ENCODE assay signal across 25 cellular contexts in genomic region chr9:85971731-85972130, GRCh38.
"Had no signal": no experiment of that assay in that cellular context is flagged by ENCODE, and none has a peak within 500 bp of the region (broad histone marks: within the 10 kb centered on the region; RNA-seq: fewer than 3 reads in every experiment).

No MANE protein-coding gene starts in this region.

- ATAC-seq: activated CD4-positive, CD25-positive, alpha-beta regulatory T cell treated with anti-CD3 and anti-CD28 coated beads, Interleukin-2, amount 50 U/mL, for 24 hours; activated CD8-positive, alpha-beta T cell treated with anti-CD3 and anti-CD28 coated beads, Interleukin-2, amount 10 ng/mL, durations not matched to agents 7 days and 5 days; activated naive CD8-positive, alpha-beta T cell treated with anti-CD3 and anti-CD28 coated beads, Interleukin-2, amount 50 U/mL, for 24 hours; activated T-cell treated with anti-CD3 and anti-CD28 coated beads, Interleukin-2, amount 50 U/mL, for 4 hours; gastroesophageal sphincter; heart right ventricle; naive thymus-derived CD8-positive, alpha-beta T cell; SK-N-SH treated with all-trans-retinoic acid at 6 μM for 48 hours; T-cell had no signal

- H3K27ac Mint-ChIP-seq: activated CD4-positive, alpha-beta T cell treated with anti-CD3 and anti-CD28 coated beads, Interleukin-2, amount 10 ng/mL, durations not matched to agents 7 days and 5 days; activated CD8-positive, alpha-beta T cell treated with anti-CD3 and anti-CD28 coated beads, Interleukin-2, amount 10 ng/mL, durations not matched to agents 7 days and 5 days; activated naive CD4-positive, alpha-beta T cell treated with anti-CD3 and anti-CD28 coated beads, Interleukin-2, amount 10 ng/mL, durations not matched to agents 7 days and 5 days; activated naive CD8-positive, alpha-beta T cell treated with anti-CD3 and anti-CD28 coated beads, Interleukin-2, amount 50 U/mL, for 24 hours; T-cell had no signal

- H3K4me3 Mint-ChIP-seq: activated CD4-positive, alpha-beta T cell treated with anti-CD3 and anti-CD28 coated beads, Interleukin-2, amount 10 ng/mL, durations not matched to agents 7 days and 5 days; activated CD8-positive, alpha-beta T cell treated with anti-CD3 and anti-CD28 coated beads, Interleukin-2, amount 10 ng/mL, durations not matched to agents 7 days and 5 days; activated naive CD4-positive, alpha-beta T cell treated with anti-CD3 and anti-CD28 coated beads, Interleukin-2, amount 10 ng/mL, durations not matched to agents 7 days and 5 days; activated naive CD8-positive, alpha-beta T cell treated with anti-CD3 and anti-CD28 coated beads, Interleukin-2, amount 50 U/mL, for 24 hours; activated T-cell treated with anti-CD3 and anti-CD28 coated beads, Interleukin-2, amount 50 U/mL, for 4 hours; naive thymus-derived CD8-positive, alpha-beta T cell; T-cell had no signal

- H3K9me3 ChIP-seq: esophagus muscularis mucosa, gastroesophageal sphincter, heart right ventricle, sigmoid colon, thyroid gland had no signal

- H3K27me3 Mint-ChIP-seq: activated CD4-positive, alpha-beta T cell treated with anti-CD3 and anti-CD28 coated beads, Interleukin-2, amount 10 ng/mL, durations not matched to agents 7 days and 5 days; activated naive CD4-positive, alpha-beta T cell treated with anti-CD3 and anti-CD28 coated beads, Interleukin-2, amount 10 ng/mL, durations not matched to agents 7 days and 5 days; activated naive CD8-positive, alpha-beta T cell treated with anti-CD3 and anti-CD28 coated beads, Interleukin-2, amount 50 U/mL, for 24 hours; naive thymus-derived CD8-positive, alpha-beta T cell; T-cell had no signal

- H3K4me1 ChIP-seq: esophagus muscularis mucosa, gastroesophageal sphincter, sigmoid colon had no signal

- H3K27me3 ChIP-seq: brain microvascular endothelial cell, esophagus muscularis mucosa, gastroesophageal sphincter, heart right ventricle, sigmoid colon, thyroid gland had no signal

- H3K4me3 ChIP-seq: esophagus muscularis mucosa, gastroesophageal sphincter, heart right ventricle, sigmoid colon, thyroid gland had no signal

- H3K4me1 Mint-ChIP-seq: activated CD4-positive, alpha-beta T cell treated with anti-CD3 and anti-CD28 coated beads, Interleukin-2, amount 10 ng/mL, durations not matched to agents 7 days and 5 days; activated naive CD4-positive, alpha-beta T cell treated with anti-CD3 and anti-CD28 coated beads, Interleukin-2, amount 10 ng/mL, durations not matched to agents 7 days and 5 days; T-cell had no signal

- H3K9me3 Mint-ChIP-seq: activated CD4-positive, alpha-beta T cell treated with anti-CD3 and anti-CD28 coated beads, Interleukin-2, amount 10 ng/mL, durations not matched to agents 7 days and 5 days; activated naive CD4-positive, alpha-beta T cell treated with anti-CD3 and anti-CD28 coated beads, Interleukin-2, amount 10 ng/mL, durations not matched to agents 7 days and 5 days; activated naive CD8-positive, alpha-beta T cell treated with anti-CD3 and anti-CD28 coated beads, Interleukin-2, amount 50 U/mL, for 24 hours; activated T-cell treated with anti-CD3 and anti-CD28 coated beads, Interleukin-2, amount 50 U/mL, for 4 hours; naive thymus-derived CD8-positive, alpha-beta T cell; T-cell had no signal

- H3K27ac ChIP-seq: brain microvascular endothelial cell, esophagus muscularis mucosa, gastroesophageal sphincter, heart right ventricle, sigmoid colon, thyroid gland had no signal

- DNase-seq: activated CD4-positive, alpha-beta T cell treated with anti-CD3 and anti-CD28 coated beads, Interleukin-2, amount 10 ng/mL, durations not matched to agents 7 days and 5 days; activated CD8-positive, alpha-beta T cell treated with anti-CD3 and anti-CD28 coated beads, Interleukin-2, amount 10 ng/mL, durations not matched to agents 7 days and 5 days; activated effector memory CD4-positive, alpha-beta T cell treated with Interleukin-2 at 50 U/mL for 16 hours; activated naive CD4-positive, alpha-beta T cell treated with anti-CD3 and anti-CD28 coated beads, Interleukin-2, amount 10 ng/mL, durations not matched to agents 7 days and 5 days; activated naive CD8-positive, alpha-beta T cell treated with anti-CD3 and anti-CD28 coated beads, Interleukin-2, amount 50 U/mL, for 24 hours; activated T-cell treated with anti-CD3 and anti-CD28 coated beads, Interleukin-2, amount 50 U/mL, for 4 hours; aorta; brain microvascular endothelial cell; effector CD8-positive, alpha-beta T cell; heart right ventricle; mesendoderm; naive thymus-derived CD8-positive, alpha-beta T cell; nucleus accumbens; sigmoid colon; stimulated activated CD4-positive, alpha-beta T cell treated with anti-CD3 and anti-CD28 coated beads, Interleukin-12 subunit alpha, Interleukin-12 subunit beta, amount 100 ng/mL, for 4 hours; stimulated activated CD4-positive, alpha-beta T cell treated with anti-CD3 and anti-CD28 coated beads, Interleukin-1b, Interleukin-23, amount 100 ng/mL, for 48 hours; stimulated activated CD8-positive, alpha-beta memory T cell treated with anti-CD3 and anti-CD28 coated beads, Interleukin-4, amount 100 ng/mL, for 48 hours; stimulated activated naive CD4-positive, alpha-beta T cell treated with Interleukin-2 at 50 U/mL for 16 hours; T-cell; T-helper 9 cell; thyroid gland had no signal
